Comparison of ENCODE assay signal across 12 cellular contexts in the genomic region with DNA sequence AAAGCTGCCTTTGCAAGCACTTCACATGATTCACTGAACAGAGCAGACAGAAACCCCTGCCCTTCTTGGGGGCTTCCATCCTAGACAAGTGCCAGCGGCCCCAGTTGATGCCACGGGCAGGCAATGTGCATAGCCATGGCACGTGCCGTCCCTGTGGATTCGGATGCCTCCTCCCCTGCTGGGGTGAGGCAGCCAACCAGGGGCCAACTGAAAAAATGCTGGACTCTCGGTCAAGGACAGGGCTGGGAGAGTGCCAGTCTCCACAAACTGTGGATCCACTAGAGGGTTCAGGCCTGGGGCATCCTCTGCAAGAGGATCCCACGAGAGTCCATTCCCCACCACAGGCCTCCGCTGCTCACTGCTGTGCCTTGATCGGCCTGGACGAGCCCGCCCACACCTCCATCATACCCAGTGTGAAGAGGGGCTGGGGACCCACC.
"Had no signal": no experiment of that assay in that cellular context is flagged by ENCODE, and none has a peak within 500 bp of the region (broad histone marks: within the 10 kb centered on the region; RNA-seq: fewer than 3 reads in every experiment).

No MANE protein-coding gene starts in this region.

- H3K27me3 ChIP-seq: tibial nerve, uterus had no signal

- H3K9me3 ChIP-seq: left ventricle myocardium inferior, tibial nerve, uterus had no signal

- H3K4me3 ChIP-seq: left ventricle myocardium inferior, tibial nerve, uterus had no signal

- H3K36me3 ChIP-seq: uterus had no signal

- ATAC-seq: esophagus mucosa; stimulated activated naive B cell treated with anti-CD40 and anti-IgM and Interleukin-4, amounts not matched to agents 10 μg/mL and 1 μg/mL and 100 μg/mL, for 72 hours had no signal

- FAIRE-seq: colon, keratinocyte had no signal

- DNase-seq: activated B cell treated with CpG ODN at 0.5 μM for 24 hours; activated CD4-positive, alpha-beta T cell treated with anti-CD3 and anti-CD28 coated beads, Interleukin-2, amount 10 ng/mL, durations not matched to agents 7 days and 5 days; activated naive CD4-positive, alpha-beta T cell treated with anti-CD3 and anti-CD28 coated beads, Interleukin-2, amount 10 ng/mL, durations not matched to agents 7 days and 5 days; hippocampal formation; left ventricle myocardium inferior; stimulated activated CD4-positive, alpha-beta T cell treated with anti-CD3 and anti-CD28 coated beads, Interleukin-4, amount 100 ng/mL, for 1 hour; stimulated activated naive B cell treated with anti-CD40 and anti-IgM and Interleukin-4, amounts not matched to agents 10 μg/mL and 1 μg/mL and 100 μg/mL, for 72 hours; uterus had no signal
